ENCODE assay signal across 28 cellular contexts in the genomic region with DNA sequence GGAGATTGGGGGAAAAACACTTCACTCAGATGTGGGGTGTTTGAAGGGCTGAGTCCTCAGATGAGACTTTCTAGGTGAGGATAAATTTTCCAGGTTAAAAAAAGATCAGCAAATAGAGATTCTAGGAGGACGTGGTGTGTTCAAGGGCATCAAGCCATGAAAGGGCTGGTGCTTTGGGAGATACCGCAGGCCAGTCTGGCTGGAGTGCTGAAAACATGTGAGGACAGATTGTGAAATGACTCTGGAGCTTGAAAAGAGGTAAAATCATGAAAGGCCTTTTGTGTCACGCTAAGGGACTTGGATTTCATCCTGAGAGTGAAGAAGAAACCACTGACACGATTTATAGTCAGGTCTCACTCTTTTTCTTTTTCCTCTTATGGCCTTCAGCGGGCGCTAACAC.
"Had no signal": no experiment of that assay in that cellular context is flagged by ENCODE, and none has a peak within 500 bp of the region (broad histone marks: within the 10 kb centered on the region; RNA-seq: fewer than 3 reads in every experiment).

No MANE protein-coding gene starts in this region.

- H3K4me3 ChIP-seq: breast epithelium, colonic mucosa, esophagus squamous epithelium, lower lobe of right lung, mucosa of descending colon, sigmoid colon, thoracic aorta, upper lobe of left lung had no signal

- H3K4me1 ChIP-seq: breast epithelium, colonic mucosa, esophagus squamous epithelium, lower lobe of right lung, upper lobe of left lung had no signal

- H3K9me3 ChIP-seq: breast epithelium, colonic mucosa, esophagus squamous epithelium, lower lobe of right lung, mucosa of descending colon, sigmoid colon, thoracic aorta, upper lobe of left lung had no signal

- H3K27me3 ChIP-seq: breast epithelium, colonic mucosa, esophagus squamous epithelium, sigmoid colon, upper lobe of left lung had no signal

- H3K27ac ChIP-seq: colonic mucosa, epithelial cell of prostate, esophagus squamous epithelium, lower lobe of right lung, sigmoid colon, thoracic aorta, upper lobe of left lung had no signal

- DNase-seq: activated CD4-positive, alpha-beta memory T cell treated with anti-CD3 and anti-CD28 coated beads, Interleukin-2, amount 10 ng/mL, durations not matched to agents 7 days and 5 days; activated CD4-positive, alpha-beta T cell treated with anti-CD3 and anti-CD28 coated beads for 1 hour; activated CD4-positive, alpha-beta T cell treated with anti-CD3 and anti-CD28 coated beads, Interleukin-2, amount 10 ng/mL, durations not matched to agents 7 days and 5 days; activated gamma-delta T cell treated with Interleukin-2 at 50 U/mL for 16 hours; activated T-cell treated with anti-CD3 and anti-CD28 coated beads, Interleukin-2, amount 50 U/mL, for 4 hours; cerebellar nuclear complex; colonic mucosa; effector CD8-positive, alpha-beta T cell; esophagus squamous epithelium; foreskin melanocyte; lower lobe of right lung; mesendoderm; mucosa of descending colon; posterior cingulate gyrus; sigmoid colon; small intestine; stimulated activated CD4-positive, alpha-beta T cell treated with anti-CD3 and anti-CD28 coated beads, Interleukin-4, amount 100 ng/mL, for 24 hours; T-helper 17 cell; T1000 had no signal

- ATAC-seq: activated naive CD4-positive, alpha-beta T cell treated with anti-CD3 and anti-CD28 coated beads, Interleukin-2, amount 50 U/mL, for 72 hours; activated T-cell treated with anti-CD3 and anti-CD28 coated beads, Interleukin-2, amount 50 U/mL, for 4 hours; activated T-helper 17 cell treated with anti-CD3 and anti-CD28 coated beads, Interleukin-2, amount 50 U/mL, for 72 hours; lower lobe of right lung; mucosa of descending colon; natural killer cell treated with Interleukin-12 subunit alpha and Interleukin-12 subunit beta and Interleukin-15 and Interleukin-18, amount 100 ng/mL, for 72 hours; stimulated activated effector memory CD8-positive, alpha-beta T cell treated with anti-CD3 and anti-CD28 coated beads, Interleukin-12 subunit alpha, Interleukin-12 subunit beta, amount 100 ng/mL, for 72 hours; T-helper 17 cell; WTC11 had no signal
